ENCODE assay signal across 1 cellular context in the genomic region with DNA sequence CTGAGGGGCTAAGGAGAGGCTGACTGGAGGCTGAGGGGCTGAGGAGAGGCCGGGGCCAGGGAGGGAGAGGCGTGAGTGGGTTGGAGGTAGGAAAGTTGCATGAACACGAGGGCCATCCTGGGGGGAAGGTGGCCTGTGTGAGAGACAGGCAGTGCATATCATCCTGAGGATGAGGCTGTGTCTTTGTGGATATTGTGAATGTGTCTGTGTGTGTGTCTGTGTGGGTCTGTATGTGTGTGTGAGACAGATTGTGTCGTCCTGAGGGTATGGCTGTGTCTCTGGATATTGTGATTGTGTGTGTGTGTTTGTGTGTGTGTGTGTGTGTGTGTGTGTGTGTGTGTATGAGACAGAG.
A peak's percentile ranks its signal among the peaks of the same experiment; 100 is the strongest.
TF ChIP-seq lines count a peak whose summit lies in the region.

No MANE protein-coding gene starts in this region.

TF ChIP-seq in A549, 52 proteins besides CTCF, POLR2A, EP300 and RAD21:
- TF ChIP-seq PHF8 (IDR thresholded peaks at IDR 0.05; ENCODE audit: borderline replicate concordance, low read depth), result 0 out of 2 replicates have a peak, but pooled peaks have one; percentile 48
- TF ChIP-seq, protein P1, sequence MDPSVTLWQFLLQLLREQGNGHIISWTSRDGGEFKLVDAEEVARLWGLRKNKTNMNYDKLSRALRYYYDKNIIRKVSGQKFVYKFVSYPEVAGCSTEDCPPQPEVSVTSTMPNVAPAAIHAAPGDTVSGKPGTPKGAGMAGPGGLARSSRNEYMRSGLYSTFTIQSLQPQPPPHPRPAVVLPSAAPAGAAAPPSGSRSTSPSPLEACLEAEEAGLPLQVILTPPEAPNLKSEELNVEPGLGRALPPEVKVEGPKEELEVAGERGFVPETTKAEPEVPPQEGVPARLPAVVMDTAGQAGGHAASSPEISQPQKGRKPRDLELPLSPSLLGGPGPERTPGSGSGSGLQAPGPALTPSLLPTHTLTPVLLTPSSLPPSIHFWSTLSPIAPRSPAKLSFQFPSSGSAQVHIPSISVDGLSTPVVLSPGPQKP (IDR thresholded peaks at IDR 0.05; ENCODE audit: low read depth, low read length), result no peak
